1 cellular context compared by ENCODE assay signal in the genomic region with DNA sequence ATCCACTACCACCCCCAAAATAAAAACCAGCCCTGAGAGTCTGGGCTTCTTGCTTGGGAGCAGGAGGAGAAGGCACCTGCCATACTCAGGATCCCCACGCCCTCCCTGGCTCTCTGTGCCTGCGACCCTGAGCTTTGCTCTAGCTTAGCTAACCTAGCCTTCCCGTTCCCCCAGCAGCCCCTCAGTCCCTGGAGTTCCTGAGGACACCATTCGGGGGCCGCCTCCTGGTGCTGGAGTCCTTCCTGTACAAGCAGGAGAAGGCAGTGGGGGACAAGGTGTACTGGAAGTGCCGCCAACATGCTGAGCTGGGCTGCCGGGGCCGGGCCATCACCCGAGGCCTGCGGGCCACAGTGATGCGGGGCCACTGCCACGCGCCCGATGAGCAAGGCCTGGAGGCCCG.
TF ChIP-seq lines count a peak whose summit lies in the region.

No MANE protein-coding gene starts in this region.

TF ChIP-seq in GM23338, 12 proteins besides CTCF, POLR2A, EP300 and RAD21 (continued from another document):
- no peak for TF ChIP-seq ZNF462 (CRISPR knock-in tag; IDR thresholded peaks at IDR 0.05)
- no peak for TF ChIP-seq EZH2 (IDR thresholded peaks at IDR 0.05; ENCODE audit: low read depth, unreplicated experiment)
- no peak for TF ChIP-seq NANOG (IDR thresholded peaks at IDR 0.05; ENCODE audit: borderline replicate concordance)
- no peak for TF ChIP-seq CREB1 (CRISPR knock-in tag; IDR thresholded peaks at IDR 0.05; ENCODE audit: low read depth)
- TF ChIP-seq REST (IDR thresholded peaks at IDR 0.05; ENCODE audit: unreplicated experiment): no peak
- TF ChIP-seq EZH2phosphoT487 (IDR thresholded peaks at IDR 0.05; ENCODE audit: unreplicated experiment): no peak
- no peak for TF ChIP-seq ZNF114 (CRISPR knock-in tag; IDR thresholded peaks at IDR 0.05)
- no peak for TF ChIP-seq POLR2AphosphoS5 (IDR thresholded peaks at IDR 0.05; ENCODE audit: low read depth)
- TF ChIP-seq ZNF331 (CRISPR knock-in tag; IDR thresholded peaks at IDR 0.05; ENCODE audit: low read depth): no peak
- no peak for TF ChIP-seq ETS1 (IDR thresholded peaks at IDR 0.05)
- TF ChIP-seq JUNB (IDR thresholded peaks at IDR 0.05; ENCODE audit: unreplicated experiment): no peak
